Comparison of ENCODE assay signal across 9 cellular contexts in the genomic region with DNA sequence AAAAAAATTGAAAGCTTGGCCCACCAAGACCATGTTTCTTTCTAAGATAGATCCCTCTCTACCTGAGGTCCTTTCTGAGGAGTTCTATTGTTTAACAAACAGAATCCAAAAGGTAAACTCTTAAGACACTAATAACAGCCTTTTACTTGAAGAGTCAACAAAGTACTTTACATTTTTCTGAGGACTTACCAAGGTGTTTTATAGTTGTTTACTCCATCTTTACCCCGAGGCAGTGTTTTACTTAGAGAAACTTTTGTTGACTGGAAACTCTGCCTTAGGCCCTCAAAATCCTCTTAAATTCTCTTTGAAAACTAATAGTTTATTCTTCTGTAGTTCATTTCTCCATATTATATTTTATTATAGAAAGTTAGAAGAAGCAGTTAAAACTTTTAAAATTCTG. TPM values are rescaled to one million over a fixed set of nuclear protein-coding genes. Genes with fewer than 3 reads are reported as not detected.
"Had no signal": no experiment of that assay in that cellular context is flagged by ENCODE, and none has a peak within 500 bp of the region (broad histone marks: within the 10 kb centered on the region; RNA-seq: fewer than 3 reads in every experiment).

No MANE protein-coding gene starts in this region.

- H3K4me3 ChIP-seq: GM23248, HAP-1, K562 had no signal

- ATAC-seq: HCT116, K562 had no signal

- DNase-seq: GM23248, GOT3, H7, HFFc6, IMR-90 had no signal

RNA-seq across cellular contexts. Expression of gene NOX4, which starts 49.7 kb away (rescaled TPM):
- total RNA-seq: HT-29, K562 had no signal
